Comparison of ENCODE assay signal across 15 cellular contexts in the genomic region with DNA sequence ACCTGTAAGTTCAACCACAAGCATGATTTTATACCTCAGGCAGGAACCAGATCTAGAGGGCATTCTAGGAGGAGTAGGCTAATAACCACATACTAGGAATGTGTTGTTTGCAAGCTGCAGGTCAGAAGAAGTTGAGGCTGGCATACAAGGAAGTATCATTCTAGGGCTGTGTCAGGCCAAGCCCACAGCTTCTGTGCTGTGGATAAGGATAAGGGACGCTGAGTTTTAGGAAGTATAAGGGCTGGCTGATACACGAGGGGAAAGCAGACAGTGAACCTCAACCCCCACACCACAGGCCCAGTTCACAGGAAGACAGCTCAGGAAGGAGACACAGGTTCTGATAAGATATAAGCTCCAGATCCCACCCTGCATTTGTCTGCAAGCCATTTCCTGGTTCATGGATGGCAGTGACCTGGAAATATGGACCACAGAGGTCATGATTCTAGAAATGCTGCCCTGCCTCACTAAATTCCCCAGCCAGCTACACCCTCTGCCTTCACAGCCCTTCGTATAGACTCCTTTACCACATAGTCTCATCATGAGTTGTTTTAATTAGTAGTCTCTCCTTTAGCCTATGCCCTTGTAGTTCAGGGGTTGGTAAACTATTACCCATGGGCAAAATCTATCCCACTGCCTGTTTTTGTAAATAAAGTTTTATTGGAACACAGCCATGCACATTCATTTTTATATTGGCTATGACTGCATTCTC.
DNase-seq lines count a peak whose midpoint lies in the region; ATAC-seq, FAIRE-seq and TF ChIP-seq lines count a peak whose summit lies in the region.
"Had no signal": no experiment of that assay in that cellular context is flagged by ENCODE, and none has a peak within 500 bp of the region (broad histone marks: within the 10 kb centered on the region; RNA-seq: fewer than 3 reads in every experiment).

No MANE protein-coding gene starts in this region.

- POLR2A ChIA-PET in CD8-positive, alpha-beta memory T cell (lab: Charles Lee) = no interaction called here

- no peaks in the 10 kb centered on the region for H3K9me3 ChIP-seq in CD8-positive, alpha-beta memory T cell (ENCODE audit: low read length)
- no peaks in the 10 kb centered on the region for H3K9me3 ChIP-seq in mucosa of rectum (ENCODE audit: control insufficient read depth in 2 of 2, low read length in 2 of 2)

- peak overlapping the region; percentile 45 for H3K27ac ChIP-seq in CD8-positive, alpha-beta memory T cell (ENCODE audit: low read depth, low read length)
- H3K27ac ChIP-seq in mucosa of rectum (ENCODE audit: low read depth in 2 of 2, low read length in 2 of 2) = peak overlapping the region; percentile 85 to 87
- H3K27ac ChIP-seq in substantia nigra (ENCODE audit: low read depth, low read length, poor library complexity, severe bottlenecking) = no peak overlapping the region

- CTCF ChIA-PET in CD8-positive, alpha-beta memory T cell (lab: Charles Lee) = no interaction called here

- no peak overlapping the region for H3K4me3 Mint-ChIP-seq in CD8-positive, alpha-beta memory T cell
- H3K4me3 Mint-ChIP-seq: activated CD4-positive, alpha-beta memory T cell treated with anti-CD3 and anti-CD28 coated beads for 36 hours; CD4-positive, CD25-positive, alpha-beta regulatory T cell had no signal

- no peaks in the 10 kb centered on the region for H3K27me3 ChIP-seq in CD8-positive, alpha-beta memory T cell (ENCODE audit: insufficient read depth, low read length, poor library complexity, severe bottlenecking)
- H3K27me3 ChIP-seq in bronchial epithelial cell (ENCODE audit: control insufficient read depth, insufficient read depth, low read length) (no peaks in the 10 kb centered on the region), mucosa of rectum (ENCODE audit: control insufficient read depth in 2 of 2, insufficient read depth in 2 of 2, low read length in 2 of 2) (no peaks in the 10 kb centered on the region)

- FAIRE-seq in bronchial epithelial cell (lab: Jason Lieb, UNC) = peak; percentile 91
- FAIRE-seq: keratinocyte had no signal

- ATAC-seq in HG02870 (IDR thresholded peaks at IDR 0.05; ENCODE audit: unreplicated experiment) = no peak

- no peaks in the 10 kb centered on the region for H3K36me3 Mint-ChIP-seq in CD8-positive, alpha-beta memory T cell
- H3K36me3 Mint-ChIP-seq: activated CD4-positive, alpha-beta memory T cell treated with anti-CD3 and anti-CD28 coated beads for 36 hours; CD4-positive, CD25-positive, alpha-beta regulatory T cell had no signal

- peak overlapping the region in 1 of 2 donors; percentile 58 for H3K9ac ChIP-seq in mucosa of rectum (ENCODE audit: low read depth in 1 of 2, low read length in 2 of 2)

- no peaks in the 10 kb centered on the region for H3K9me3 Mint-ChIP-seq in CD8-positive, alpha-beta memory T cell
- H3K9me3 Mint-ChIP-seq: activated CD4-positive, alpha-beta memory T cell treated with anti-CD3 and anti-CD28 coated beads for 36 hours; CD4-positive, CD25-positive, alpha-beta regulatory T cell had no signal

- peak overlapping the region in 1 of 8 donors; percentile 25 for H3K27ac Mint-ChIP-seq in CD8-positive, alpha-beta memory T cell
- H3K27ac Mint-ChIP-seq: activated CD4-positive, alpha-beta memory T cell treated with anti-CD3 and anti-CD28 coated beads for 36 hours; CD4-positive, CD25-positive, alpha-beta regulatory T cell had no signal

- no peaks in the 10 kb centered on the region for H3K36me3 ChIP-seq in CD8-positive, alpha-beta memory T cell (ENCODE audit: insufficient read depth, low read length)
- H3K36me3 ChIP-seq in bronchial epithelial cell (ENCODE audit: control insufficient read depth, insufficient read depth, low read length) (no peaks in the 10 kb centered on the region), mucosa of rectum (ENCODE audit: control insufficient read depth in 2 of 2, insufficient read depth in 2 of 2, low read length in 2 of 2) (no peaks in the 10 kb centered on the region)

- TF ChIP-seq CTCF in bronchial epithelial cell (IDR thresholded peaks at IDR 0.05; ENCODE audit: insufficient read depth, low read length, severe bottlenecking) = no peak

- H3K4me3 ChIP-seq in CD8-positive, alpha-beta memory T cell (ENCODE audit: low read length) = no peak overlapping the region
- H3K4me3 ChIP-seq in bronchial epithelial cell (ENCODE audit: low read depth, low read length) (no peak overlapping the region), mucosa of rectum (ENCODE audit: low read length in 2 of 2) (no peak overlapping the region)

- no peaks in the 10 kb centered on the region for H3K4me1 ChIP-seq in CD8-positive, alpha-beta memory T cell (ENCODE audit: insufficient read depth, low read length)
- H3K4me1 ChIP-seq in mucosa of rectum (ENCODE audit: control insufficient read depth in 2 of 2, insufficient read depth in 2 of 2, low read length in 2 of 2) = peaks cover 11 to 31% of the 10 kb centered on the region in 2 donors

- peaks cover 0 to 1% of the 10 kb centered on the region in 2 donors for H3K27me3 Mint-ChIP-seq in CD8-positive, alpha-beta memory T cell
- H3K27me3 Mint-ChIP-seq: activated CD4-positive, alpha-beta memory T cell treated with anti-CD3 and anti-CD28 coated beads for 36 hours had no signal

- H3K4me1 Mint-ChIP-seq in CD8-positive, alpha-beta memory T cell = no peaks in the 10 kb centered on the region
- H3K4me1 Mint-ChIP-seq: CD4-positive, CD25-positive, alpha-beta regulatory T cell had no signal

- DNase-seq in CD8-positive, alpha-beta memory T cell = no peak
- peak; percentile 64 for DNase-seq in LoVo (ENCODE audit: low spot score)
- DNase-seq in bronchial epithelial cell (ENCODE audit: low read depth) = no peak
- no peak for DNase-seq in substantia nigra (lab: John Stamatoyannopoulos, UW)
- DNase-seq in NCI-H526 treated with DMSO at 0.1 percent for 48 hours (lab: John Stamatoyannopoulos, UW) = no peak
- no peak for DNase-seq in NCI-H345 treated with DMSO at 0.1 percent for 48 hours (lab: John Stamatoyannopoulos, UW; ENCODE audit: unreplicated experiment)
- DNase-seq: activated CD4-positive, alpha-beta memory T cell treated with anti-CD3 and anti-CD28 coated beads for 36 hours; activated gamma-delta T cell treated with Interleukin-2 at 50 U/mL for 16 hours; CD4-positive, CD25-positive, alpha-beta regulatory T cell; NCI-H1417 treated with DMSO at 0.1 percent for 48 hours; NCI-H774; SW 1271 had no signal
